Comparison of ENCODE assay signal across 31 cellular contexts in genomic region chr1:65890201-65890600, GRCh38.
"Had no signal": no experiment of that assay in that cellular context is flagged by ENCODE, and none has a peak within 500 bp of the region (broad histone marks: within the 10 kb centered on the region; RNA-seq: fewer than 3 reads in every experiment).

No MANE protein-coding gene starts in this region.

- H3K9me3 Mint-ChIP-seq: activated T-cell treated with anti-CD3 and anti-CD28 coated beads, Interleukin-2, amount 50 U/mL, for 24 hours; central memory CD8-positive, alpha-beta T cell had no signal

- H3K27me3 Mint-ChIP-seq: dendritic cell treated with granulocyte-macrophage colony-stimulating factor and Interleukin-4, amounts not matched to agents 40 ng/mL and 50 ng/mL, for 4 days; progenitor cell of endocrine pancreas had no signal

- ATAC-seq: activated CD4-positive, CD25-positive, alpha-beta regulatory T cell treated with anti-CD3 and anti-CD28 coated beads, Interleukin-2, amount 50 U/mL, for 24 hours; left ventricle myocardium superior; sciatic nerve; stimulated activated memory B cell treated with anti-CD40 and anti-IgM and Interleukin-4, amounts not matched to agents 10 μg/mL and 1 μg/mL and 100 μg/mL, for 72 hours; T-helper 17 cell had no signal

- H3K27me3 ChIP-seq: breast epithelium, esophagus muscularis mucosa, neutrophil, ovary, stomach, thyroid gland, upper lobe of left lung had no signal

- H3K27ac ChIP-seq: breast epithelium, esophagus muscularis mucosa, neutrophil, ovary, stomach, thyroid gland, upper lobe of left lung, WERI-Rb-1 had no signal

- H3K27ac Mint-ChIP-seq: activated CD4-positive, alpha-beta memory T cell treated with anti-CD3 and anti-CD28 coated beads, Interleukin-2, amount 10 ng/mL, durations not matched to agents 7 days and 5 days; activated T-cell treated with anti-CD3 and anti-CD28 coated beads, Interleukin-2, amount 50 U/mL, for 24 hours; dendritic cell treated with granulocyte-macrophage colony-stimulating factor and Interleukin-4, amounts not matched to agents 40 ng/mL and 50 ng/mL, for 4 days; endodermal cell; nephron progenitor cell; progenitor cell of endocrine pancreas; stimulated activated memory B cell treated with anti-CD40 and anti-IgM and Interleukin-4, amounts not matched to agents 10 μg/mL and 1 μg/mL and 100 μg/mL, for 72 hours; T-helper 17 cell had no signal

- H3K9me3 ChIP-seq: neutrophil, ovary, stomach, thyroid gland had no signal

- H3K4me3 ChIP-seq: breast epithelium, esophagus muscularis mucosa, ovary, stomach, thyroid gland, upper lobe of left lung had no signal

- H3K36me3 Mint-ChIP-seq: stimulated activated memory B cell treated with anti-CD40 and anti-IgM and Interleukin-4, amounts not matched to agents 10 μg/mL and 1 μg/mL and 100 μg/mL, for 72 hours had no signal

- H3K4me1 ChIP-seq: breast epithelium, esophagus muscularis mucosa, stomach, thyroid gland, upper lobe of left lung had no signal

- H3K4me3 Mint-ChIP-seq: activated CD4-positive, alpha-beta memory T cell treated with anti-CD3 and anti-CD28 coated beads, Interleukin-2, amount 10 ng/mL, durations not matched to agents 7 days and 5 days; activated T-cell treated with anti-CD3 and anti-CD28 coated beads, Interleukin-2, amount 50 U/mL, for 24 hours; central memory CD8-positive, alpha-beta T cell; dendritic cell treated with granulocyte-macrophage colony-stimulating factor and Interleukin-4, amounts not matched to agents 40 ng/mL and 50 ng/mL, for 4 days; endodermal cell; nephron progenitor cell; stimulated activated memory B cell treated with anti-CD40 and anti-IgM and Interleukin-4, amounts not matched to agents 10 μg/mL and 1 μg/mL and 100 μg/mL, for 72 hours; T-helper 17 cell had no signal

- H3K36me3 ChIP-seq: breast epithelium, esophagus muscularis mucosa, neutrophil, ovary, stomach, thyroid gland, upper lobe of left lung, WERI-Rb-1 had no signal

- H3K4me1 Mint-ChIP-seq: activated CD4-positive, alpha-beta memory T cell treated with anti-CD3 and anti-CD28 coated beads, Interleukin-2, amount 10 ng/mL, durations not matched to agents 7 days and 5 days; central memory CD8-positive, alpha-beta T cell; endodermal cell; nephron progenitor cell; stimulated activated memory B cell treated with anti-CD40 and anti-IgM and Interleukin-4, amounts not matched to agents 10 μg/mL and 1 μg/mL and 100 μg/mL, for 72 hours; T-helper 17 cell had no signal

- DNase-seq: activated CD4-positive, alpha-beta memory T cell treated with anti-CD3 and anti-CD28 coated beads, Interleukin-2, amount 10 ng/mL, durations not matched to agents 7 days and 5 days; activated CD4-positive, alpha-beta T cell treated with anti-CD3 and anti-CD28 coated beads for 48 hours; activated CD8-positive, alpha-beta memory T cell treated with anti-CD3 and anti-CD28 coated beads, Interleukin-2, amount 50 U/mL, for 48 hours; activated gamma-delta T cell treated with Interleukin-2 at 50 U/mL for 16 hours; activated naive CD4-positive, alpha-beta T cell treated with anti-CD3 and anti-CD28 coated beads, Interleukin-2, amount 50 U/mL, for 16 hours; activated T-cell treated with anti-CD3 and anti-CD28 coated beads, Interleukin-2, amount 50 U/mL, for 24 hours; amygdala; endodermal cell; left ventricle myocardium superior; nephron progenitor cell; ovary; retina; small intestine; stimulated activated CD4-positive, alpha-beta T cell treated with anti-CD3 and anti-CD28 coated beads, Interleukin-1b, Interleukin-23, amount 100 ng/mL, for 48 hours; stimulated activated CD4-positive, alpha-beta T cell treated with anti-CD3 and anti-CD28 coated beads, Interleukin-4, amount 100 ng/mL, for 4 hours; stimulated activated CD8-positive, alpha-beta memory T cell treated with anti-CD3 and anti-CD28 coated beads, Interleukin-4, amount 100 ng/mL, for 48 hours; stomach; T-helper 17 cell; T1000; thyroid gland; upper lobe of left lung; WERI-Rb-1 had no signal
